1 cellular context compared by ENCODE assay signal in the genomic region with DNA sequence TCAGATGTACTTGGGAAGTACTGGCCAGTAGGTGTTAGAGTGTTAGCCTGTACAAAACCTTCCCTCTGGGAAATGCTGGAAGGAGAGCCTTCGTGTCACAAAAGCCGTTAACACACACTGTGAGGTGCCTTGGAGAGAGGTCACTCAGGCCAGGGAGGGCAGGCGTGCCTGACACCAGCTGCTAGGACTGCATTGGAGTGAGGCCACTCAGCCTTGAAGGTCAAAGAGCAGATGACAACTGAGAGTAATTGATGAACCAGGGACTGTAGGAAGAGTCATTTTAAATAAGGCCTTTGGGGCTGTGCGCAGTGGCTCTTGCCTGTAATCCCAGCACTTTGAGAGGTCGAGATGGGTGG.
TF ChIP-seq lines count a peak whose summit lies in the region.

No MANE protein-coding gene starts in this region.

TF ChIP-seq in HepG2, 621 proteins besides CTCF, POLR2A, EP300 and RAD21 (continued from another document):
- TF ChIP-seq, protein P1, sequence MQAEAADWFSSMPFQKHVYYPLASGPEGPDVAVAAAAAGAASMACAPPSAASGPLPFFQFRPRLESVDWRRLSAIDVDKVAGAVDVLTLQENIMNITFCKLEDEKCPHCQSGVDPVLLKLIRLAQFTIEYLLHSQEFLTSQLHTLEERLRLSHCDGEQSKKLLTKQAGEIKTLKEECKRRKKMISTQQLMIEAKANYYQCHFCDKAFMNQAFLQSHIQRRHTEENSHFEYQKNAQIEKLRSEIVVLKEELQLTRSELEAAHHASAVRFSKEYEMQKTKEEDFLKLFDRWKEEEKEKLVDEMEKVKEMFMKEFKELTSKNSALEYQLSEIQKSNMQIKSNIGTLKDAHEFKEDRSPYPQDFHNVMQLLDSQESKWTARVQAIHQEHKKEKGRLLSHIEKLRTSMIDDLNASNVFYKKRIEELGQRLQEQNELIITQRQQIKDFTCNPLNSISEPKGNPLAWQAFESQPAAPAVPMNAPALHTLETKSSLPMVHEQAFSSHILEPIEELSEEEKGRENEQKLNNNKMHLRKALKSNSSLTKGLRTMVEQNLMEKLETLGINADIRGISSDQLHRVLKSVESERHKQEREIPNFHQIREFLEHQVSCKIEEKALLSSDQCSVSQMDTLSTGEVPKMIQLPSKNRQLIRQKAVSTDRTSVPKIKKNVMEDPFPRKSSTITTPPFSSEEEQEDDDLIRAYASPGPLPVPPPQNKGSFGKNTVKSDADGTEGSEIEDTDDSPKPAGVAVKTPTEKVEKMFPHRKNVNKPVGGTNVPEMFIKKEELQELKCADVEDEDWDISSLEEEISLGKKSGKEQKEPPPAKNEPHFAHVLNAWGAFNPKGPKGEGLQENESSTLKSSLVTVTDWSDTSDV (CRISPR knock-in tag; IDR thresholded peaks at IDR 0.05) = no peak
- TF ChIP-seq ZFX (CRISPR knock-in tag; IDR thresholded peaks at IDR 0.05; ENCODE audit: low read depth) = peak; percentile 38; the same call in 1 of the 2 replicates
- no peak for TF ChIP-seq ATAD3A (CRISPR knock-in tag; IDR thresholded peaks at IDR 0.05)
- TF ChIP-seq NR2F2 (IDR thresholded peaks at IDR 0.05; ENCODE audit: borderline replicate concordance, low read depth) = peak; percentile 56; the same call in 1 of the 2 replicates
- no peak for TF ChIP-seq PHF21A (CRISPR knock-in tag; IDR thresholded peaks at IDR 0.05)
- TF ChIP-seq MYC (CRISPR knock-in tag; IDR thresholded peaks at IDR 0.05; ENCODE audit: borderline replicate concordance) = peak; percentile 12; the same call in 1 of the 2 replicates
- TF ChIP-seq ARID2 (CRISPR knock-in tag; IDR thresholded peaks at IDR 0.05; ENCODE audit: borderline replicate concordance) = no peak
- TF ChIP-seq HOXA7 (CRISPR knock-in tag; IDR thresholded peaks at IDR 0.05) = no peak
- TF ChIP-seq ZFY (CRISPR knock-in tag; IDR thresholded peaks at IDR 0.05) = peak; percentile 16; the same call in 1 of the 2 replicates
- no peak for TF ChIP-seq RBFOX2 (IDR thresholded peaks at IDR 0.05; ENCODE audit: low read depth, low read length)
- no peak for TF ChIP-seq TP53 (CRISPR knock-in tag; conservative IDR thresholded peaks at IDR 0.05)
- peak; percentile 38; the same call in 1 of the 2 replicates for TF ChIP-seq FOSL2 (CRISPR knock-in tag; IDR thresholded peaks at IDR 0.05)
- TF ChIP-seq, protein P2, sequence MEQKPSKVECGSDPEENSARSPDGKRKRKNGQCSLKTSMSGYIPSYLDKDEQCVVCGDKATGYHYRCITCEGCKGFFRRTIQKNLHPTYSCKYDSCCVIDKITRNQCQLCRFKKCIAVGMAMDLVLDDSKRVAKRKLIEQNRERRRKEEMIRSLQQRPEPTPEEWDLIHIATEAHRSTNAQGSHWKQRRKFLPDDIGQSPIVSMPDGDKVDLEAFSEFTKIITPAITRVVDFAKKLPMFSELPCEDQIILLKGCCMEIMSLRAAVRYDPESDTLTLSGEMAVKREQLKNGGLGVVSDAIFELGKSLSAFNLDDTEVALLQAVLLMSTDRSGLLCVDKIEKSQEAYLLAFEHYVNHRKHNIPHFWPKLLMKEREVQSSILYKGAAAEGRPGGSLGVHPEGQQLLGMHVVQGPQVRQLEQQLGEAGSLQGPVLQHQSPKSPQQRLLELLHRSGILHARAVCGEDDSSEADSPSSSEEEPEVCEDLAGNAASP (CRISPR knock-in tag; IDR thresholded peaks at IDR 0.05; ENCODE audit: borderline replicate concordance) = peak; percentile 38; the same call in 1 of the 2 replicates
- TF ChIP-seq BHLHE40 (IDR thresholded peaks at IDR 0.05; ENCODE audit: low read length) = 0 out of 2 replicates have a peak, but pooled peaks have one; percentile 14
- peak; percentile 52; the same call in 1 of the 2 replicates for TF ChIP-seq GATAD2A (CRISPR knock-in tag; IDR thresholded peaks at IDR 0.05)
- peak; percentile 33; the same call in 1 of the 2 replicates for TF ChIP-seq SAP130 (CRISPR knock-in tag; IDR thresholded peaks at IDR 0.05; ENCODE audit: low read depth)
- TF ChIP-seq, protein P3, sequence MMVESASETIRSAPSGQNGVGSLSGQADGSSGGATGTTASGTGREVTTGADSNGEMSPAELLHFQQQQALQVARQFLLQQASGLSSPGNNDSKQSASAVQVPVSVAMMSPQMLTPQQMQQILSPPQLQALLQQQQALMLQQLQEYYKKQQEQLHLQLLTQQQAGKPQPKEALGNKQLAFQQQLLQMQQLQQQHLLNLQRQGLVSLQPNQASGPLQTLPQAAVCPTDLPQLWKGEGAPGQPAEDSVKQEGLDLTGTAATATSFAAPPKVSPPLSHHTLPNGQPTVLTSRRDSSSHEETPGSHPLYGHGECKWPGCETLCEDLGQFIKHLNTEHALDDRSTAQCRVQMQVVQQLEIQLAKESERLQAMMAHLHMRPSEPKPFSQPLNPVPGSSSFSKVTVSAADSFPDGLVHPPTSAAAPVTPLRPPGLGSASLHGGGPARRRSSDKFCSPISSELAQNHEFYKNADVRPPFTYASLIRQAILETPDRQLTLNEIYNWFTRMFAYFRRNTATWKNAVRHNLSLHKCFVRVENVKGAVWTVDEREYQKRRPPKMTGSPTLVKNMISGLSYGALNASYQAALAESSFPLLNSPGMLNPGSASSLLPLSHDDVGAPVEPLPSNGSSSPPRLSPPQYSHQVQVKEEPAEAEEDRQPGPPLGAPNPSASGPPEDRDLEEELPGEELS (CRISPR knock-in tag; IDR thresholded peaks at IDR 0.05) = 0 out of 2 replicates have a peak, but pooled peaks have one; percentile 14
- TF ChIP-seq RXRA (CRISPR knock-in tag; IDR thresholded peaks at IDR 0.05) = peak; percentile 57; the same call in 1 of the 2 replicates
- 0 out of 2 replicates have a peak, but pooled peaks have one; percentile 26 for TF ChIP-seq ZNF350 (CRISPR knock-in tag; IDR thresholded peaks at IDR 0.05; ENCODE audit: borderline replicate concordance, low read depth)
- no peak for TF ChIP-seq FOXO1 (CRISPR knock-in tag; IDR thresholded peaks at IDR 0.05)
- TF ChIP-seq, protein P4, sequence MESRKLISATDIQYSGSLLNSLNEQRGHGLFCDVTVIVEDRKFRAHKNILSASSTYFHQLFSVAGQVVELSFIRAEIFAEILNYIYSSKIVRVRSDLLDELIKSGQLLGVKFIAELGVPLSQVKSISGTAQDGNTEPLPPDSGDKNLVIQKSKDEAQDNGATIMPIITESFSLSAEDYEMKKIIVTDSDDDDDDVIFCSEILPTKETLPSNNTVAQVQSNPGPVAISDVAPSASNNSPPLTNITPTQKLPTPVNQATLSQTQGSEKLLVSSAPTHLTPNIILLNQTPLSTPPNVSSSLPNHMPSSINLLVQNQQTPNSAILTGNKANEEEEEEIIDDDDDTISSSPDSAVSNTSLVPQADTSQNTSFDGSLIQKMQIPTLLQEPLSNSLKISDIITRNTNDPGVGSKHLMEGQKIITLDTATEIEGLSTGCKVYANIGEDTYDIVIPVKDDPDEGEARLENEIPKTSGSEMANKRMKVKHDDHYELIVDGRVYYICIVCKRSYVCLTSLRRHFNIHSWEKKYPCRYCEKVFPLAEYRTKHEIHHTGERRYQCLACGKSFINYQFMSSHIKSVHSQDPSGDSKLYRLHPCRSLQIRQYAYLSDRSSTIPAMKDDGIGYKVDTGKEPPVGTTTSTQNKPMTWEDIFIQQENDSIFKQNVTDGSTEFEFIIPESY (CRISPR knock-in tag; IDR thresholded peaks at IDR 0.05) = peak; percentile 53; the same call in 1 of the 2 replicates
- peak; percentile 59 for TF ChIP-seq NR2C2 (CRISPR knock-in tag; IDR thresholded peaks at IDR 0.05; ENCODE audit: borderline replicate concordance)
- TF ChIP-seq SOX13 (IDR thresholded peaks at IDR 0.05) = no peak
- 0 out of 4 replicates have a peak, but pooled peaks of 1 of the 2 experiments have one; percentile 28 for TF ChIP-seq SOX13 (CRISPR knock-in tag; conservative IDR thresholded peaks at IDR 0.05 in 1 of 2, IDR thresholded peaks at IDR 0.05 in 1 of 2)
- no peak for TF ChIP-seq ZNF10 (CRISPR knock-in tag; IDR thresholded peaks at IDR 0.05; ENCODE audit: borderline replicate concordance, low read depth)
- TF ChIP-seq CCDC6 (CRISPR knock-in tag; IDR thresholded peaks at IDR 0.05) = no peak
- no peak for TF ChIP-seq ARNT (IDR thresholded peaks at IDR 0.05)
- 0 out of 2 replicates have a peak, but pooled peaks have one; percentile 15 for TF ChIP-seq PPARG (CRISPR knock-in tag; conservative IDR thresholded peaks at IDR 0.05)
